Comparison of ENCODE assay signal across 22 cellular contexts in the genomic region with DNA sequence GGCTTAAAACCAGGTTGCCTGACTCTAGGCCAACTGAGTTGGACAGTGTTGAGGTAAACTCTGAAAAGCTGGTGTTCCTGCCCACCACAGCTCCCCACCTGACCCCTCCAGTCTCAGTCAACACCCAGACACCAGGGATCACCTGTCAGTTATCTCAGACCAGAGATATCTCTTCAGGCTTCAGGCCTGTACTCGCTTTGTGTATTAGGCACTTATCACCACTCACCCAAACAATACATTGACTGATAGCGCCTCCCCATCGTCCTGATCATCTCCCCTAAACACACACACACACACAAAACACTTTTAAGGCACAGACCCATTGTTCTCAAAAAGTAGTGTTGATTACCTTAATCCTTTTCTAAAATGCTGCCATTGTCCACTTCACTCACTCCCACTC.
DNase-seq lines count a peak whose midpoint lies in the region; ATAC-seq and TF ChIP-seq lines count a peak whose summit lies in the region.
"Had no signal": no experiment of that assay in that cellular context is flagged by ENCODE, and none has a peak within 500 bp of the region (broad histone marks: within the 10 kb centered on the region; RNA-seq: fewer than 3 reads in every experiment).

No MANE protein-coding gene starts in this region.

- peak overlapping the region; percentile 43 to 71 for H3K18ac ChIP-seq in mesenchymal stem cell (ENCODE audit: low read depth in 1 of 2, low read length in 2 of 2)

- H2BK5ac ChIP-seq in mesenchymal stem cell (ENCODE audit: low read depth, low read length, poor library complexity, severe bottlenecking): no peak overlapping the region

- peak overlapping the region in 1 of 2 experiments; percentile 24 for H3K4ac ChIP-seq in mesenchymal stem cell (ENCODE audit: low read depth in 1 of 2, low read length in 2 of 2)

- no peak for TF ChIP-seq CTCF in PC-3 (conservative IDR thresholded peaks at IDR 0.05; ENCODE audit: low read depth, low read length)

- 0 out of 2 replicates have a peak, but pooled peaks cover 8% of the 10 kb centered on the region for H3K79me2 ChIP-seq in PC-3 (ENCODE audit: low read length)

- H3K4me2 ChIP-seq in PC-3 (ENCODE audit: low read length) (no peak overlapping the region), mesenchymal stem cell (ENCODE audit: low read length, poor library complexity, severe bottlenecking) (no peak overlapping the region)
- H3K4me2 ChIP-seq: BLaER1 had no signal

- peak overlapping the region; percentile 30 for H2BK120ac ChIP-seq in mesenchymal stem cell (ENCODE audit: low read depth, low read length)

- CTCF ChIA-PET in PC-3 (lab: Charles Lee): no interaction called here

- H3K27ac ChIP-seq in PC-3 (ENCODE audit: low read length): peak overlapping the region; percentile 93
- no peak overlapping the region for H3K27ac ChIP-seq in mesenchymal stem cell (ENCODE audit: low read length, poor library complexity, severe bottlenecking)
- H3K27ac ChIP-seq: BLaER1 had no signal

- peak overlapping the region; percentile 24 for H4K8ac ChIP-seq in mesenchymal stem cell (ENCODE audit: low read length)

- WGBS in mesenchymal stem cell: 84% methylated on average over 3 of the region's 3 CpGs

- H3K9me3 ChIP-seq in PC-3 (ENCODE audit: low read length): no peaks in the 10 kb centered on the region
- no peaks in the 10 kb centered on the region for H3K9me3 ChIP-seq in mesenchymal stem cell (ENCODE audit: control insufficient read depth, low read length)
- H3K9me3 ChIP-seq: BLaER1, MG63 had no signal

- intact Hi-C loops in PC-3 (cut with micrococcal nuclease): no loop called here

- BruUV-seq in PC-3 (replicated peaks; lab: Mats Ljungman, UMichigan): no TSS peak

- DNase-seq in NCI-H748 (lab: John Stamatoyannopoulos, UW; ENCODE audit: unreplicated experiment) (peak; percentile 60), NCI-H748 treated with DMSO at 0.1 percent for 48 hours (lab: John Stamatoyannopoulos, UW) (no peak), PC-3 (no peak), mesenchymal stem cell (no peak), NCI-H1105 treated with DMSO at 0.1 percent for 48 hours (lab: John Stamatoyannopoulos, UW) (no peak), NCI-H69 (lab: John Stamatoyannopoulos, UW) (no peak), NCI-H1092 (lab: John Stamatoyannopoulos, UW) (no peak)
- DNase-seq: 8988T; CD4-positive, CD25-positive, alpha-beta regulatory T cell; H7; KG1; MG63; NCI-H1417; NCI-H1694; NCI-H2029 treated with DMSO at 0.1 percent for 48 hours; NCI-H2171; NCI-H226; NCI-H510A; NCI-H774; SHP77 treated with DMSO at 0.1 percent for 48 hours had no signal

- ATAC-seq in PC-3 (no peak), HG03378 (IDR thresholded peaks at IDR 0.05; ENCODE audit: unreplicated experiment) (no peak)

- H3K4me1 ChIP-seq in PC-3 (ENCODE audit: insufficient read depth, low read length) (peaks cover 26% of the 10 kb centered on the region), mesenchymal stem cell (ENCODE audit: control insufficient read depth, insufficient read depth, low read depth, low read length) (peaks cover 7% of the 10 kb centered on the region)
- H3K4me1 ChIP-seq: BLaER1 had no signal

- H3K27me3 ChIP-seq in PC-3 (ENCODE audit: low read length) (no peaks in the 10 kb centered on the region), mesenchymal stem cell (ENCODE audit: control insufficient read depth in 1 of 2, insufficient read depth in 1 of 2, low read length in 2 of 2) (peaks cover 0 to 11% of the 10 kb centered on the region in 2 experiments)
- H3K27me3 ChIP-seq: BLaER1, MG63 had no signal

- no peak overlapping the region for H3K23ac ChIP-seq in mesenchymal stem cell (ENCODE audit: low read length in 2 of 2)

- H2AFZ ChIP-seq in PC-3 (ENCODE audit: low read length) (no peak overlapping the region), mesenchymal stem cell (ENCODE audit: low read depth, low read length) (no peak overlapping the region)

- no peaks in the 10 kb centered on the region for H3K79me1 ChIP-seq in mesenchymal stem cell (replicated peaks; ENCODE audit: low read length, poor library complexity, severe bottlenecking)

- peak overlapping the region in 1 of 2 experiments; percentile 1 for H3K14ac ChIP-seq in mesenchymal stem cell (ENCODE audit: low read length in 2 of 2)

- H3K4me3 ChIP-seq in PC-3 (ENCODE audit: low read length) (no peak overlapping the region), mesenchymal stem cell (ENCODE audit: insufficient read depth in 1 of 2, low read depth in 1 of 2, low read length in 2 of 2) (no peak overlapping the region)
- H3K4me3 ChIP-seq: BLaER1, MG63 had no signal

- no peaks in the 10 kb centered on the region for H3K9me2 ChIP-seq in PC-3 (replicated peaks; ENCODE audit: low read length)

- H3F3A ChIP-seq in PC-3 (ENCODE audit: low read length, unreplicated experiment): no peaks in the 10 kb centered on the region

- no peak overlapping the region for H3K9ac ChIP-seq in PC-3 (ENCODE audit: low read length)
- no peak overlapping the region for H3K9ac ChIP-seq in mesenchymal stem cell (ENCODE audit: low read length)
- H3K9ac ChIP-seq: BLaER1 had no signal

- H2AK5ac ChIP-seq in mesenchymal stem cell (ENCODE audit: low read length, severe bottlenecking): no peak overlapping the region

- H3K36me3 ChIP-seq in PC-3 (ENCODE audit: low read depth, low read length): no peaks in the 10 kb centered on the region
- H3K36me3 ChIP-seq in mesenchymal stem cell (ENCODE audit: control insufficient read depth in 1 of 2, insufficient read depth in 2 of 2, low read depth in 1 of 2, low read length in 2 of 2): no peaks in the 10 kb centered on the region
- H3K36me3 ChIP-seq: BLaER1, MG63 had no signal

- POLR2A ChIA-PET in PC-3 (lab: Charles Lee; ENCODE audit: unreplicated experiment): interaction anchor here (0.7 kb wide), 1 partner anchor 51 kb away, joined by 3 read pairs; no protein-coding TSS in a partner anchor

- H2BK12ac ChIP-seq in mesenchymal stem cell (ENCODE audit: low read length in 2 of 2): no peak overlapping the region

- no peaks in the 10 kb centered on the region for H4K20me1 ChIP-seq in PC-3 (ENCODE audit: low read length)
- H4K20me1 ChIP-seq: BLaER1 had no signal

- H4K91ac ChIP-seq in mesenchymal stem cell (ENCODE audit: low read length): no peak overlapping the region

- no peak overlapping the region for H2BK15ac ChIP-seq in mesenchymal stem cell (ENCODE audit: low read depth, poor library complexity, severe bottlenecking)
